ENCODE assay signal across 20 cellular contexts in the genomic region with DNA sequence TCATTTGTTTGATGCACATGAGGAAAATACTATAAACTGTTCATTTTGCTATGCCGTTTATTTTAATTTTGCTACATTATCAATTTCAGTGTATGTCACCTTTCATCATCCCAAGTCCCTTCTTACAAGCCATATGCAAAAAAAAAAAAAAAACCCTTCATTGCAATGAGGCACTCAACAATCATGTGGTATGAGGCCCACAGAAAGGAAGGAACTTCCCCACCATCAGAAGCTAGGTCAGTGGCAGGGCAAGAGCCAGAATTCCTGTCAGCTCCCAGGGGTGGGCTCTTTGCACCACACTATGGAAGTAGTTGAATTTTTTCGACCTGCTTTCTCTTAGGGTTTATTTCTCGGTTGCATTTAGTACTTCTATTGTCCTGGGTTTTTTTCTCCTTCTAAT.
"Had no signal": no experiment of that assay in that cellular context is flagged by ENCODE, and none has a peak within 500 bp of the region (broad histone marks: within the 10 kb centered on the region; RNA-seq: fewer than 3 reads in every experiment).

No MANE protein-coding gene starts in this region.

- H3K4me1 Mint-ChIP-seq: activated B cell treated with CpG ODN at 0.5 μM for 24 hours; activated T-helper 17 cell treated with anti-CD3 and anti-CD28 coated beads, Interleukin-2, amount 50 U/mL, for 72 hours had no signal

- DNase-seq: activated B cell treated with CpG ODN at 0.5 μM for 24 hours; activated CD4-positive, alpha-beta T cell treated with anti-CD3 and anti-CD28 coated beads, Interleukin-2, amount 10 ng/mL, durations not matched to agents 24 days and 14 days; activated naive CD4-positive, alpha-beta T cell treated with anti-CD3 and anti-CD28 coated beads, Interleukin-2, amount 10 ng/mL, durations not matched to agents 7 days and 5 days; activated T-cell treated with anti-CD3 and anti-CD28 coated beads for 4 hours; adrenal gland; body of pancreas; cerebellar nuclear complex; esophagus squamous epithelium; foreskin melanocyte; head of caudate nucleus; islet precursor cell; left ventricle myocardium superior; posterior cingulate gyrus; right cardiac atrium; stimulated activated CD4-positive, alpha-beta T cell treated with anti-CD3 and anti-CD28 coated beads, Interleukin-2, amount 100 ng/mL, for 48 hours; stimulated activated naive CD4-positive, alpha-beta T cell treated with Interleukin-2 at 50 U/mL for 16 hours; T-helper 2 cell had no signal

- H3K4me3 Mint-ChIP-seq: activated B cell treated with CpG ODN at 0.5 μM for 24 hours; activated CD4-positive, alpha-beta T cell treated with anti-CD3 and anti-CD28 coated beads, Interleukin-2, amount 10 ng/mL, durations not matched to agents 24 days and 14 days; activated naive CD4-positive, alpha-beta T cell treated with anti-CD3 and anti-CD28 coated beads, Interleukin-2, amount 10 ng/mL, durations not matched to agents 7 days and 5 days; activated T-helper 17 cell treated with anti-CD3 and anti-CD28 coated beads, Interleukin-2, amount 50 U/mL, for 72 hours; neural crest cell had no signal

- H3K4me3 ChIP-seq: adrenal gland, body of pancreas, esophagus squamous epithelium had no signal

- H3K9me3 Mint-ChIP-seq: activated B cell treated with CpG ODN at 0.5 μM for 24 hours; activated CD4-positive, alpha-beta T cell treated with anti-CD3 and anti-CD28 coated beads, Interleukin-2, amount 10 ng/mL, durations not matched to agents 24 days and 14 days; activated naive CD4-positive, alpha-beta T cell treated with anti-CD3 and anti-CD28 coated beads, Interleukin-2, amount 10 ng/mL, durations not matched to agents 7 days and 5 days; activated T-helper 17 cell treated with anti-CD3 and anti-CD28 coated beads, Interleukin-2, amount 50 U/mL, for 72 hours; neural crest cell had no signal

- H3K27me3 ChIP-seq: adrenal gland, body of pancreas, esophagus squamous epithelium had no signal

- FAIRE-seq: TTC549 had no signal

- H3K27ac ChIP-seq: adrenal gland, body of pancreas, esophagus squamous epithelium had no signal

- H3K4me1 ChIP-seq: body of pancreas had no signal

- H3K36me3 Mint-ChIP-seq: activated naive CD4-positive, alpha-beta T cell treated with anti-CD3 and anti-CD28 coated beads, Interleukin-2, amount 10 ng/mL, durations not matched to agents 7 days and 5 days had no signal

- H3K36me3 ChIP-seq: adrenal gland, esophagus squamous epithelium had no signal

- H3K27ac Mint-ChIP-seq: activated B cell treated with CpG ODN at 0.5 μM for 24 hours; activated CD4-positive, alpha-beta T cell treated with anti-CD3 and anti-CD28 coated beads, Interleukin-2, amount 10 ng/mL, durations not matched to agents 24 days and 14 days; activated naive CD4-positive, alpha-beta T cell treated with anti-CD3 and anti-CD28 coated beads, Interleukin-2, amount 10 ng/mL, durations not matched to agents 7 days and 5 days; activated T-helper 17 cell treated with anti-CD3 and anti-CD28 coated beads, Interleukin-2, amount 50 U/mL, for 72 hours had no signal

- ATAC-seq: activated T-helper 17 cell treated with anti-CD3 and anti-CD28 coated beads, Interleukin-2, amount 50 U/mL, for 72 hours; body of pancreas; left ventricle myocardium superior; right cardiac atrium had no signal

- H3K9me3 ChIP-seq: adrenal gland, body of pancreas, esophagus squamous epithelium had no signal
